11 cellular contexts compared by ENCODE assay signal in the genomic region with DNA sequence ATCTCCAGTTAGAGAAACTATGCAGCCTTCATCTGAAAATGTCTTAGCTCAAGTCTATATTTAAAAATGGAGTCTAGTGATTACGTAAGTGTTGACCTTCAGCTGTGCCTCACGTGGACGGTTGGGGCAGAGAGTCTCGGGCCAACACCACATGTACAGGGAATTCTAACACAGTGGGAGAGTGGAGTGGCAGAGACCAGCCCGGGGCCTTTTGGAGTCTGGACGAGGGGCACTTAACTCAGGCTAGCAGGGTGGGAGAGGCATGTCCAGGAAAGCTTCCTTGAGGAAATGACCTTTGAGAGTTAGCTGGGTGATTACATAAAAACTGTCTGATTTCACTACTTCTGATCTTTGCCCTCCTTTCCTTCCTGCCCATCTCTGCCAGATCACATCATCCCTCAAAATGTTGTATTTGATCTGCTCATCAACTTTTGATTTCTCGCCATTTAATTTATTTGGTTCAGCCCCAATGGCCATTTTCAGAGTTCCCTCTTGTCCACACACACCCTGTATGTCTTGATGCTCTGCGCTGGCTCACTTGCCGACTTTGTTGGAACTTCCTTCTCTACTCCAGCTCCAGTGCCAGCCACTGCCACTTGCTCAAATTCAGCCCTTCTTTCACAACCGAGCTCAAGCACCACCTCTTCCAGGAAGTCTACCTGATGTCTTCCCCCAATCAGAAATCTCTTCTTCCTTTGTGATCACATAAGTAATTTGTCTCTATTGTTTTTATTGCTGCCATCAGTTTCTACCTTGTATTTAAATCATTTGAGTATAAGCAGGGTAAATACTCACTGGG. TPM values are rescaled to one million over a fixed set of nuclear protein-coding genes. Genes with fewer than 3 reads are reported as not detected.
A peak's percentile ranks its signal among the peaks of the same experiment; 100 is the strongest.
DNase-seq lines count a peak whose midpoint lies in the region; ATAC-seq and TF ChIP-seq lines count a peak whose summit lies in the region.
"Had no signal": no experiment of that assay in that cellular context is flagged by ENCODE, and none has a peak within 500 bp of the region (broad histone marks: within the 10 kb centered on the region; RNA-seq: fewer than 3 reads in every experiment).

No MANE protein-coding gene starts in this region.

- CTCF ChIA-PET in SK-N-SH (lab: Yijun Ruan, JAX) = interaction anchor here (1.0 kb wide), 1 partner anchor 43 kb away, joined by 3 read pairs; no protein-coding TSS in a partner anchor

- peaks cover 0 to 8% of the 10 kb centered on the region in 2 donors for H3K36me3 ChIP-seq in thyroid gland
- H3K36me3 ChIP-seq in SK-N-SH (replicated peaks in 1 of 2; ENCODE audit: control insufficient read depth in 1 of 2, insufficient read depth in 2 of 2, low read length in 1 of 2) = peaks cover 6 to 11% of the 10 kb centered on the region in 2 experiments

- no peaks in the 10 kb centered on the region for H3K9me3 Mint-ChIP-seq in effector memory CD8-positive, alpha-beta T cell

- H3K9me2 ChIP-seq in SK-N-SH = no peaks in the 10 kb centered on the region

- H3K27ac ChIP-seq in thyroid gland (peak overlapping the region in 2 of 3 donors; percentile 1 to 16), SK-N-SH (ENCODE audit: low read depth in 2 of 2, low read length in 1 of 2) (no peak overlapping the region)
- H3K27ac ChIP-seq: RWPE1 had no signal

- peak overlapping the region; percentile 42 to 66 for H3K27ac Mint-ChIP-seq in effector memory CD8-positive, alpha-beta T cell

- no peaks in the 10 kb centered on the region for H4K20me1 ChIP-seq in SK-N-SH (ENCODE audit: insufficient read depth)

- 67 to 76% methylated on average over 10 of the region's 10 CpGs for WGBS in thyroid gland, 2 donors
- 89% methylated on average over 10 of the region's 10 CpGs for whole genome bisulfite sequencing in SK-N-SH (ENCODE audit: low lambda C conversion rate)

- no peaks in the 10 kb centered on the region for H3K9me3 ChIP-seq in thyroid gland
- no peaks in the 10 kb centered on the region for H3K9me3 ChIP-seq in SK-N-SH

- H3K4me3 ChIP-seq in thyroid gland (replicated peaks in 1 of 3) = no peak overlapping the region
- H3K4me3 ChIP-seq in SK-N-SH (ENCODE audit: low read depth in 2 of 2, low read length in 1 of 2) = no peak overlapping the region

- no peak overlapping the region for H2AFZ ChIP-seq in SK-N-SH (ENCODE audit: low read depth)

- H3K79me2 ChIP-seq in SK-N-SH (ENCODE audit: insufficient read depth) = peaks cover 8% of the 10 kb centered on the region; the same call in 1 of the 2 replicates

- no peaks in the 10 kb centered on the region for H3F3A ChIP-seq in SK-N-SH (replicated peaks; ENCODE audit: insufficient read depth)

- DNase-seq in SKM-1 treated with dmso at 0.1 percent for 144 hours (lab: John Stamatoyannopoulos, UW; ENCODE audit: unreplicated experiment) = peak; percentile 32
- no peak for DNase-seq in SKM-1 (lab: John Stamatoyannopoulos, UW; ENCODE audit: unreplicated experiment)
- no peak for DNase-seq in effector memory CD8-positive, alpha-beta T cell
- peak; percentile 14 to 60 for DNase-seq in lung microvascular endothelial cell (ENCODE audit: low read depth in 2 of 2)
- DNase-seq in thyroid gland = no peak
- DNase-seq in SK-N-SH = no peak
- DNase-seq in NCI-H128 (lab: John Stamatoyannopoulos, UW; ENCODE audit: unreplicated experiment) = no peak
- DNase-seq: 8988T, DMS79 had no signal

- H3K27me3 ChIP-seq in thyroid gland (no peaks in the 10 kb centered on the region), SK-N-SH (ENCODE audit: insufficient read depth) (no peaks in the 10 kb centered on the region)

- TF ChIP-seq RAD21 in SK-N-SH (IDR thresholded peaks at IDR 0.05; ENCODE audit: low read length) = no peak

- intact Hi-C loops in thyroid gland (cut with DNase I) = no loop called here

- peaks cover 18 to 29% of the 10 kb centered on the region in 2 donors for H3K4me1 Mint-ChIP-seq in effector memory CD8-positive, alpha-beta T cell (ENCODE audit: low read depth in 2 of 2)

- peaks cover 0 to 10% of the 10 kb centered on the region in 2 donors for H3K4me1 ChIP-seq in thyroid gland
- H3K4me1 ChIP-seq in SK-N-SH (ENCODE audit: control insufficient read depth in 1 of 2, insufficient read depth in 2 of 2, low read depth in 1 of 2, low read length in 1 of 2) = peaks cover 0 to 7% of the 10 kb centered on the region in 2 experiments; a peak in 3 of 4 replicates

- no peak overlapping the region for H3K4me2 ChIP-seq in SK-N-SH

- H3K27me3 Mint-ChIP-seq in effector memory CD8-positive, alpha-beta T cell = no peaks in the 10 kb centered on the region

- H3K4me3 Mint-ChIP-seq in effector memory CD8-positive, alpha-beta T cell = no peak overlapping the region

- no peak for TF ChIP-seq CTCF in thyroid gland (IDR thresholded peaks at IDR 0.05)
- TF ChIP-seq CTCF in SK-N-SH (IDR thresholded peaks at IDR 0.05) = no peak

- TF ChIP-seq POLR2A in thyroid gland (IDR thresholded peaks at IDR 0.05) = no peak

- POLR2A ChIA-PET in SK-N-SH (lab: Yijun Ruan, JAX) = no interaction called here

- TF ChIP-seq EP300 in SK-N-SH (IDR thresholded peaks at IDR 0.05; ENCODE audit: borderline replicate concordance in 1 of 2, low read depth in 1 of 2, low read length in 1 of 2) = no peak

- peaks cover 20% of the 10 kb centered on the region for H3K36me3 Mint-ChIP-seq in effector memory CD8-positive, alpha-beta T cell (ENCODE audit: insufficient read depth)

- no peak for ATAC-seq in effector memory CD8-positive, alpha-beta T cell (replicated peaks)
- no peak for ATAC-seq in HG02571 (IDR thresholded peaks at IDR 0.05; ENCODE audit: unreplicated experiment)

- no peak overlapping the region for H3K9ac ChIP-seq in SK-N-SH

TF ChIP-seq in SK-N-SH, 30 proteins besides CTCF, POLR2A, EP300 and RAD21:
- no peak for TF ChIP-seq CHD2 (IDR thresholded peaks at IDR 0.05; ENCODE audit: low read length, partially characterized antibody)
- no peak for TF ChIP-seq POLR2AphosphoS5 (IDR thresholded peaks at IDR 0.05; ENCODE audit: low read depth, low read length)
- TF ChIP-seq, protein P1, sequence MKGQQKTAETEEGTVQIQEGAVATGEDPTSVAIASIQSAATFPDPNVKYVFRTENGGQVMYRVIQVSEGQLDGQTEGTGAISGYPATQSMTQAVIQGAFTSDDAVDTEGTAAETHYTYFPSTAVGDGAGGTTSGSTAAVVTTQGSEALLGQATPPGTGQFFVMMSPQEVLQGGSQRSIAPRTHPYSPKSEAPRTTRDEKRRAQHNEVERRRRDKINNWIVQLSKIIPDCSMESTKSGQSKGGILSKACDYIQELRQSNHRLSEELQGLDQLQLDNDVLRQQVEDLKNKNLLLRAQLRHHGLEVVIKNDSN (IDR thresholded peaks at IDR 0.05; ENCODE audit: borderline replicate concordance, low read depth) = no peak
- no peak for TF ChIP-seq RFX5 (IDR thresholded peaks at IDR 0.05; ENCODE audit: low read length)
- TF ChIP-seq YY1 (IDR thresholded peaks at IDR 0.05; ENCODE audit: low read depth) = no peak
- no peak for TF ChIP-seq SIN3A (IDR thresholded peaks at IDR 0.05; ENCODE audit: borderline replicate concordance, low read depth, low read length)
- TF ChIP-seq, protein P2, sequence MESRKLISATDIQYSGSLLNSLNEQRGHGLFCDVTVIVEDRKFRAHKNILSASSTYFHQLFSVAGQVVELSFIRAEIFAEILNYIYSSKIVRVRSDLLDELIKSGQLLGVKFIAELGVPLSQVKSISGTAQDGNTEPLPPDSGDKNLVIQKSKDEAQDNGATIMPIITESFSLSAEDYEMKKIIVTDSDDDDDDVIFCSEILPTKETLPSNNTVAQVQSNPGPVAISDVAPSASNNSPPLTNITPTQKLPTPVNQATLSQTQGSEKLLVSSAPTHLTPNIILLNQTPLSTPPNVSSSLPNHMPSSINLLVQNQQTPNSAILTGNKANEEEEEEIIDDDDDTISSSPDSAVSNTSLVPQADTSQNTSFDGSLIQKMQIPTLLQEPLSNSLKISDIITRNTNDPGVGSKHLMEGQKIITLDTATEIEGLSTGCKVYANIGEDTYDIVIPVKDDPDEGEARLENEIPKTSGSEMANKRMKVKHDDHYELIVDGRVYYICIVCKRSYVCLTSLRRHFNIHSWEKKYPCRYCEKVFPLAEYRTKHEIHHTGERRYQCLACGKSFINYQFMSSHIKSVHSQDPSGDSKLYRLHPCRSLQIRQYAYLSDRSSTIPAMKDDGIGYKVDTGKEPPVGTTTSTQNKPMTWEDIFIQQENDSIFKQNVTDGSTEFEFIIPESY (IDR thresholded peaks at IDR 0.05; ENCODE audit: borderline replicate concordance, low read depth) = no peak
- TF ChIP-seq, protein P3, sequence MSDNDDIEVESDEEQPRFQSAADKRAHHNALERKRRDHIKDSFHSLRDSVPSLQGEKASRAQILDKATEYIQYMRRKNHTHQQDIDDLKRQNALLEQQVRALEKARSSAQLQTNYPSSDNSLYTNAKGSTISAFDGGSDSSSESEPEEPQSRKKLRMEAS (IDR thresholded peaks at IDR 0.05; ENCODE audit: low read depth) = no peak
- no peak for TF ChIP-seq NFIC (IDR thresholded peaks at IDR 0.05; ENCODE audit: borderline replicate concordance)
- TF ChIP-seq MEF2A (IDR thresholded peaks at IDR 0.05; ENCODE audit: borderline replicate concordance, low read depth) = no peak
- TF ChIP-seq GATA2 (CRISPR knock-in tag; IDR thresholded peaks at IDR 0.05) = no peak
- TF ChIP-seq FOXJ3 (CRISPR knock-in tag; IDR thresholded peaks at IDR 0.05) = no peak
- no peak for TF ChIP-seq EZH2phosphoT487 (IDR thresholded peaks at IDR 0.05; ENCODE audit: borderline replicate concordance, low read depth)
- no peak for TF ChIP-seq GABPA (IDR thresholded peaks at IDR 0.05; ENCODE audit: low read depth)

RNA-seq across cellular contexts. Expression of a gene that starts 2.6 kb away (rescaled TPM):
- 0.22 and 0.99 TPM in 2 replicates for total RNA-seq in lung microvascular endothelial cell
- total RNA-seq in thyroid gland = 1 to 10 TPM; 5.2 to 9.3 (median 6.9) TPM
- polyA plus RNA-seq in SK-N-SH (2012; rRNA removed) = 2.4 and 4.3 TPM in 2 replicates
- 3.4 and 3.8 TPM in 2 replicates for polyA plus RNA-seq in SK-N-SH (2012; cell fraction: cytosol; rRNA removed)
- polyA plus RNA-seq in SK-N-SH (2012; cell fraction: nucleus; rRNA removed) = 3.7 and 6.5 TPM in 2 replicates

Comparison
In these comparisons a context has a peak if more than half of its experiments do, and no peak if none do; other contexts are left out.
1. DNase-seq: peak in SKM-1 treated with dmso at 0.1 percent for 144 hours (single experiment) and lung microvascular endothelial cell (2 of 2); none in SKM-1 (single experiment), effector memory CD8-positive, alpha-beta T cell (0 of 3), thyroid gland (0 of 2), SK-N-SH (single experiment) and NCI-H128 (single experiment).
2. H3K27ac ChIP-seq: peak in thyroid gland (2 of 3); none in SK-N-SH (0 of 2).